ENCODE assay signal across 10 cellular contexts in genomic region chr14:22546722-22547071, GRCh38. TPM values are rescaled to one million over a fixed set of nuclear protein-coding genes. Genes with fewer than 3 reads are reported as not detected.
A peak's percentile ranks its signal among the peaks of the same experiment; 100 is the strongest.
DNase-seq lines count a peak whose midpoint lies in the region; ATAC-seq, FAIRE-seq and TF ChIP-seq lines count a peak whose summit lies in the region.
"Had no signal": no experiment of that assay in that cellular context is flagged by ENCODE, and none has a peak within 500 bp of the region (broad histone marks: within the 10 kb centered on the region; RNA-seq: fewer than 3 reads in every experiment).

No MANE protein-coding gene starts in this region.

- no peaks in the 10 kb centered on the region for H3K27me3 Mint-ChIP-seq in CD8-positive, alpha-beta T cell (ENCODE audit: low read depth)
- H3K27me3 Mint-ChIP-seq in glutamatergic neuron (ENCODE audit: unreplicated experiment), result peaks cover 11% of the 10 kb centered on the region

- peak overlapping the region; percentile 74 for H3K4me3 Mint-ChIP-seq in CD8-positive, alpha-beta T cell
- H3K4me3 Mint-ChIP-seq in glutamatergic neuron (ENCODE audit: unreplicated experiment), result no peak overlapping the region

- dilution Hi-C loops in endothelial cell of umbilical vein (cut with MboI; ENCODE audit: extremely low pct_ligation_motif_present, low sequenced_read_pairs), result no loop called here

- H3K9ac ChIP-seq in endothelial cell of umbilical vein (replicated peaks; ENCODE audit: extremely low read depth, insufficient read depth, low read length) (peak overlapping the region; percentile 68), skeletal muscle satellite cell (ENCODE audit: low read depth, low read length) (peak overlapping the region; percentile 48)

- H3K27me3 ChIP-seq in CD8-positive, alpha-beta T cell (ENCODE audit: insufficient read depth, low read length), result no peaks in the 10 kb centered on the region
- H3K27me3 ChIP-seq in Peyer's patch (no peaks in the 10 kb centered on the region), endothelial cell of umbilical vein (ENCODE audit: control insufficient read depth in 2 of 2, insufficient read depth in 2 of 2, low read length in 2 of 2) (no peaks in the 10 kb centered on the region), skeletal muscle satellite cell (ENCODE audit: control insufficient read depth, insufficient read depth, low read length) (no peaks in the 10 kb centered on the region)

- TF ChIP-seq POLR2A in Peyer's patch (IDR thresholded peaks at IDR 0.05) (no peak), endothelial cell of umbilical vein (IDR thresholded peaks at IDR 0.05; ENCODE audit: low read depth, low read length) (no peak)

- H3K79me2 ChIP-seq in endothelial cell of umbilical vein (ENCODE audit: control insufficient read depth, insufficient read depth, low read length), result no peaks in the 10 kb centered on the region

- H3K9me3 ChIP-seq in CD8-positive, alpha-beta T cell (ENCODE audit: low read length), result no peaks in the 10 kb centered on the region
- no peaks in the 10 kb centered on the region for H3K9me3 ChIP-seq in Peyer's patch
- H3K9me3 ChIP-seq in endothelial cell of umbilical vein (replicated peaks; ENCODE audit: control insufficient read depth, insufficient read depth, low read length), result no peaks in the 10 kb centered on the region
- H3K9me3 ChIP-seq in skeletal muscle satellite cell (replicated peaks; ENCODE audit: low read length), result no peaks in the 10 kb centered on the region

- intact Hi-C loops in CD8-positive, alpha-beta T cell (cut with DNase I, micrococcal nuclease), result loop anchor here in 1 of 2 experiments (1.0 to 5.0 kb wide), 3 partner anchors 9 to 39 kb away; no protein-coding TSS in a partner anchor
- intact Hi-C loops in endothelial cell of umbilical vein (cut with micrococcal nuclease), result loop anchor here (1.0 to 2.0 kb wide), 3 partner anchors 9 to 160 kb away; no protein-coding TSS in a partner anchor

- H3K4me2 ChIP-seq in endothelial cell of umbilical vein (ENCODE audit: insufficient read depth, low read length) (peak overlapping the region; percentile 59), skeletal muscle satellite cell (ENCODE audit: low read length) (peak overlapping the region; percentile 58)

- H3K9me1 ChIP-seq in endothelial cell of umbilical vein (replicated peaks; ENCODE audit: control insufficient read depth, extremely low read depth, insufficient read depth, low read length), result no peaks in the 10 kb centered on the region

- H3K4me3 ChIP-seq in CD8-positive, alpha-beta T cell (ENCODE audit: low read depth, low read length), result peak overlapping the region; percentile 44
- H3K4me3 ChIP-seq in Peyer's patch (no peak overlapping the region), endothelial cell of umbilical vein (replicated peaks in 1 of 3; ENCODE audit: insufficient read depth in 1 of 3, low read depth in 1 of 3, low read length in 3 of 3) (no peak overlapping the region), skeletal muscle satellite cell (ENCODE audit: low read length) (no peak overlapping the region)

- no peak for FAIRE-seq in endothelial cell of umbilical vein (lab: Jason Lieb, UNC)
- FAIRE-seq: GM12891 had no signal

- no peak overlapping the region for H2AFZ ChIP-seq in endothelial cell of umbilical vein (ENCODE audit: low read depth, low read length)

- H3K27ac ChIP-seq in CD8-positive, alpha-beta T cell (ENCODE audit: low read depth, low read length), result peak overlapping the region; percentile 48
- H3K27ac ChIP-seq in Peyer's patch, result peak overlapping the region; percentile 63 to 81 (median 74)
- peak overlapping the region; percentile 86 for H3K27ac ChIP-seq in endothelial cell of umbilical vein (ENCODE audit: insufficient read depth, low read depth, low read length)

- peak overlapping the region; percentile 93 for H3K27ac Mint-ChIP-seq in CD8-positive, alpha-beta T cell
- no peak overlapping the region for H3K27ac Mint-ChIP-seq in glutamatergic neuron (ENCODE audit: unreplicated experiment)

- H3K36me3 ChIP-seq in CD8-positive, alpha-beta T cell (ENCODE audit: insufficient read depth, low read length), result peaks cover 82% of the 10 kb centered on the region
- H3K36me3 ChIP-seq in Peyer's patch (no peaks in the 10 kb centered on the region), endothelial cell of umbilical vein (ENCODE audit: control insufficient read depth in 2 of 2, extremely low read depth in 1 of 2, insufficient read depth in 2 of 2, low read length in 2 of 2) (no peaks in the 10 kb centered on the region), skeletal muscle satellite cell (ENCODE audit: insufficient read depth, low read length) (no peaks in the 10 kb centered on the region)

- no peak for DNase-seq in CD8-positive, alpha-beta T cell
- DNase-seq in Peyer's patch (no peak), endothelial cell of umbilical vein (ENCODE audit: low read depth, low spot score) (no peak), glutamatergic neuron (no peak)
- DNase-seq: DMS153, NCI-H2081 had no signal

- H3K4me1 ChIP-seq in CD8-positive, alpha-beta T cell (ENCODE audit: insufficient read depth, low read length), result peaks cover 97% of the 10 kb centered on the region
- H3K4me1 ChIP-seq in Peyer's patch, result peaks cover 0 to 35% (median 10%) of the 10 kb centered on the region in 4 donors
- H3K4me1 ChIP-seq in endothelial cell of umbilical vein (ENCODE audit: control insufficient read depth, extremely low read depth, insufficient read depth, low read length), result peaks cover 48% of the 10 kb centered on the region
- peaks cover 46% of the 10 kb centered on the region for H3K4me1 ChIP-seq in skeletal muscle satellite cell (ENCODE audit: control insufficient read depth, insufficient read depth, low read length)

- CTCF ChIA-PET in CD8-positive, alpha-beta T cell (lab: Charles Lee), result interaction anchor here (0.6 to 13.3 kb wide), 18 partner anchors 9 to 633 kb away, joined by 3 to 408 read pairs (median 4); no protein-coding TSS in a partner anchor
- CTCF ChIA-PET in endothelial cell of umbilical vein (lab: Charles Lee), result interaction anchor here (0.6 to 2.1 kb wide), 14 partner anchors 10 to 276 kb away, joined by 3 to 19 read pairs (median 4); partner anchors contain the start of gene DAD1

- no peak for ATAC-seq in CD8-positive, alpha-beta T cell
- ATAC-seq in GM18520 (IDR thresholded peaks at IDR 0.05; ENCODE audit: unreplicated experiment), result no peak
- ATAC-seq in HG03565 (IDR thresholded peaks at IDR 0.05; ENCODE audit: unreplicated experiment), result no peak

- H4K20me1 ChIP-seq in endothelial cell of umbilical vein (replicated peaks; ENCODE audit: control insufficient read depth, extremely low read depth, insufficient read depth, low read length), result no peaks in the 10 kb centered on the region

- no peaks in the 10 kb centered on the region for H3K9me3 Mint-ChIP-seq in CD8-positive, alpha-beta T cell
- H3K9me3 Mint-ChIP-seq in glutamatergic neuron (ENCODE audit: unreplicated experiment), result peaks cover 2% of the 10 kb centered on the region

- BruUV-seq in endothelial cell of umbilical vein (replicated peaks; lab: Mats Ljungman, UMichigan), result no TSS peak

- peaks cover 96% of the 10 kb centered on the region for H3K4me1 Mint-ChIP-seq in CD8-positive, alpha-beta T cell (ENCODE audit: low read depth)
- H3K4me1 Mint-ChIP-seq in glutamatergic neuron (ENCODE audit: low read depth, unreplicated experiment), result peaks cover 14% of the 10 kb centered on the region

- TF ChIP-seq CTCF in CD8-positive, alpha-beta T cell (IDR thresholded peaks at IDR 0.05), result no peak
- TF ChIP-seq CTCF in Peyer's patch (IDR thresholded peaks at IDR 0.05) (no peak), endothelial cell of umbilical vein (IDR thresholded peaks at IDR 0.05; ENCODE audit: extremely low read depth in 1 of 2, insufficient read depth in 1 of 2, low read depth in 1 of 2, low read length in 2 of 2) (no peak), glutamatergic neuron (IDR thresholded peaks at IDR 0.05; ENCODE audit: partially characterized antibody, unreplicated experiment) (no peak)

- POLR2A ChIA-PET in CD8-positive, alpha-beta T cell (lab: Charles Lee), result interaction anchor here (0.7 to 13.3 kb wide), 11 partner anchors 7 to 627 kb away, joined by 3 to 472 read pairs (median 9); partner anchors contain the start of gene AJUBA
- POLR2A ChIA-PET in endothelial cell of umbilical vein (lab: Charles Lee), result interaction anchor here (1.2 kb wide), 1 partner anchor 9 kb away, joined by 3 read pairs; no protein-coding TSS in a partner anchor

- peaks cover 96% of the 10 kb centered on the region for H3K36me3 Mint-ChIP-seq in CD8-positive, alpha-beta T cell
- no peaks in the 10 kb centered on the region for H3K36me3 Mint-ChIP-seq in glutamatergic neuron (ENCODE audit: unreplicated experiment)

TF ChIP-seq in endothelial cell of umbilical vein, 7 proteins besides CTCF, POLR2A, EP300 and RAD21:
- TF ChIP-seq POLR2AphosphoS5 (IDR thresholded peaks at IDR 0.05; ENCODE audit: insufficient read depth, low read depth, low read length) (peak; percentile 16), FOS (IDR thresholded peaks at IDR 0.05; ENCODE audit: borderline replicate concordance, insufficient read depth, low read length) (no peak)

RNA-seq across cellular contexts. Expression of gene DAD1, which starts 42.3 kb away (rescaled TPM):
- total RNA-seq in CD8-positive, alpha-beta T cell, result 10 to 100 TPM; 27.2 to 35.6 TPM
- 100 to 1,000 TPM in 2 of 4 donors, 10 to 100 TPM in 2; 52.0 to 173 (median 123) TPM for total RNA-seq in Peyer's patch
- 299 and 304 TPM in 2 replicates for total RNA-seq in endothelial cell of umbilical vein
- polyA plus RNA-seq in endothelial cell of umbilical vein, result 1,220 and 1,227 TPM in 2 replicates
- polyA plus RNA-seq in endothelial cell of umbilical vein (2011; cell fraction: cytosol; rRNA removed), result 702 and 733 TPM in 2 replicates
- 214 and 235 TPM in 2 replicates for polyA plus RNA-seq in endothelial cell of umbilical vein (2011; cell fraction: nucleus; rRNA removed)
- 355 and 418 TPM in 2 replicates for polyA plus RNA-seq in endothelial cell of umbilical vein (2012)
- polyA minus RNA-seq in endothelial cell of umbilical vein, result 446 and 484 TPM in 2 replicates
- polyA minus RNA-seq in endothelial cell of umbilical vein (2011; cell fraction: cytosol; rRNA and poly(A)+ RNA removed), result 77.6 TPM
- polyA minus RNA-seq in endothelial cell of umbilical vein (2011; cell fraction: nucleus; rRNA and poly(A)+ RNA removed), result 62.2 and 65.6 TPM in 2 replicates
- 463 and 696 TPM in 2 replicates for total RNA-seq in skeletal muscle satellite cell (2012; rRNA removed)
- 122 TPM for total RNA-seq in glutamatergic neuron (ENCODE audit: unreplicated experiment)

RNA-seq across cellular contexts. Expression of gene ABHD4, which starts 51.4 kb away (rescaled TPM):
- total RNA-seq in CD8-positive, alpha-beta T cell, result 1 to 10 TPM; 7.9 to 8.3 TPM
- total RNA-seq in Peyer's patch, result 10 to 100 TPM; 28.1 to 51.4 (median 42.8) TPM
- total RNA-seq in endothelial cell of umbilical vein, result 22.4 and 34.8 TPM in 2 replicates
- polyA plus RNA-seq in endothelial cell of umbilical vein, result 45.5 and 50.7 TPM in 2 replicates
- 38.4 and 40.3 TPM in 2 replicates for polyA plus RNA-seq in endothelial cell of umbilical vein (2011; cell fraction: cytosol; rRNA removed)
- 29.8 and 32.5 TPM in 2 replicates for polyA plus RNA-seq in endothelial cell of umbilical vein (2011; cell fraction: nucleus; rRNA removed)
- polyA plus RNA-seq in endothelial cell of umbilical vein (2012), result 19.0 and 22.3 TPM in 2 replicates
- polyA minus RNA-seq in endothelial cell of umbilical vein, result 37.4 and 42.0 TPM in 2 replicates
- 13.6 TPM for polyA minus RNA-seq in endothelial cell of umbilical vein (2011; cell fraction: cytosol; rRNA and poly(A)+ RNA removed)
- 22.1 and 23.2 TPM in 2 replicates for polyA minus RNA-seq in endothelial cell of umbilical vein (2011; cell fraction: nucleus; rRNA and poly(A)+ RNA removed)
- 8.6 and 11.6 TPM in 2 replicates for total RNA-seq in skeletal muscle satellite cell (2012; rRNA removed)
- 8.1 TPM for total RNA-seq in glutamatergic neuron (ENCODE audit: unreplicated experiment)
